Comparison of ENCODE assay signal across 15 cellular contexts in genomic region chr2:54468643-54469042, GRCh38. TPM values are rescaled to one million over a fixed set of nuclear protein-coding genes. Genes with fewer than 3 reads are reported as not detected.
DNase-seq lines count a peak whose midpoint lies in the region; ATAC-seq, FAIRE-seq and TF ChIP-seq lines count a peak whose summit lies in the region.
"Had no signal": no experiment of that assay in that cellular context is flagged by ENCODE, and none has a peak within 500 bp of the region (broad histone marks: within the 10 kb centered on the region; RNA-seq: fewer than 3 reads in every experiment).

No MANE protein-coding gene starts in this region.

- TF ChIP-seq EP300 in GM12878 (IDR thresholded peaks at IDR 0.05; ENCODE audit: borderline replicate concordance in 1 of 2, control insufficient read depth in 1 of 2, low read depth in 2 of 2, low read length in 2 of 2) (no peak), transverse colon (IDR thresholded peaks at IDR 0.05; ENCODE audit: low read depth) (no peak)

- H3K36me3 ChIP-seq in IMR-90 (ENCODE audit: control insufficient read depth, insufficient read depth, low read length) (no peaks in the 10 kb centered on the region), GM12878 (ENCODE audit: control insufficient read depth in 2 of 2, insufficient read depth in 2 of 2, low read length in 1 of 2) (no peaks in the 10 kb centered on the region), lower lobe of right lung (no peaks in the 10 kb centered on the region), transverse colon (no peaks in the 10 kb centered on the region), breast epithelium (no peaks in the 10 kb centered on the region)
- H3K36me3 ChIP-seq: pancreas had no signal

- H3K56ac ChIP-seq in IMR-90 (ENCODE audit: extremely low read depth, insufficient read depth, low read length), result no peak overlapping the region

- no peak overlapping the region for H2BK5ac ChIP-seq in IMR-90 (ENCODE audit: low read depth, low read length, poor library complexity, severe bottlenecking)

- H3K4me3 ChIP-seq in IMR-90 (ENCODE audit: insufficient read depth, low read depth, low read length) (no peak overlapping the region), GM12878 (no peak overlapping the region), lower lobe of right lung (no peak overlapping the region), transverse colon (no peak overlapping the region), breast epithelium (no peak overlapping the region)
- H3K4me3 ChIP-seq: pancreas, SJCRH30 had no signal

- RAD21 ChIA-PET in GM12878 (lab: Charles Lee; ENCODE audit: unreplicated experiment), result interaction anchor here (1.0 to 1.4 kb wide), 3 partner anchors 11 to 133 kb away, joined by 3 to 7 read pairs (median 3); no protein-coding TSS in a partner anchor

- H4K5ac ChIP-seq in IMR-90 (ENCODE audit: low read depth, low read length), result no peak overlapping the region

- in situ Hi-C loops in IMR-90 (cut with MboI; ENCODE audit: low sequenced_read_pairs) (no loop called here), GM12878 (cut with MboI) (no loop called here), transverse colon (cut with MboI; ENCODE audit: low pct_ligation_motif_present in 1 of 4, low pct_unique_long_range_greater_than_20kb in 1 of 4, low sequenced_read_pairs in 3 of 4) (no loop called here)

- dilution Hi-C loops in IMR-90 (cut with HindIII; ENCODE audit: low sequenced_read_pairs, unreplicated experiment), result no loop called here

- H3K4ac ChIP-seq in IMR-90 (ENCODE audit: low read depth, low read length), result no peak overlapping the region

- H2BK15ac ChIP-seq in IMR-90 (ENCODE audit: low read depth, low read length), result no peak overlapping the region

- H2BK20ac ChIP-seq in IMR-90 (ENCODE audit: low read depth, low read length), result no peak overlapping the region

- H3K9ac ChIP-seq in IMR-90 (ENCODE audit: low read depth, low read length) (no peak overlapping the region), GM12878 (ENCODE audit: control insufficient read depth, insufficient read depth, low read length) (no peak overlapping the region)

- peaks cover 19 to 54% of the 10 kb centered on the region in 2 experiments; a peak in 3 of 4 replicates for H3K79me1 ChIP-seq in IMR-90 (ENCODE audit: low read depth in 1 of 2, low read length in 2 of 2)

- FAIRE-seq in GM12878 (lab: Jason Lieb, UNC), result no peak

- no CpG with 5 or more reads among the region's 2 CpGs for WGBS in IMR-90 (ENCODE audit: extremely low coverage in 2 of 2, insufficient read length in 1 of 2), 2 experiments
- 67% methylated on average over 2 of the region's 2 CpGs for WGBS in GM12878 (ENCODE audit: insufficient coverage, insufficient replicate concordance, low lambda C conversion rate, missing lambda C conversion rate)
- WGBS in transverse colon (ENCODE audit: low coverage in 1 of 2), 2 donors, result 72 to 75% methylated on average over 2 of the region's 2 CpGs

- no peak overlapping the region for H2BK120ac ChIP-seq in IMR-90 (ENCODE audit: low read depth, low read length)

- DNase-seq in IMR-90 (peak; percentile 54), GM12878 (ENCODE audit: low read depth, low spot score) (no peak), lower lobe of right lung (no peak), transverse colon (no peak), breast epithelium (ENCODE audit: low spot score in 2 of 2) (no peak)
- no peak for DNase-seq in activated T-cell treated with anti-CD3 and anti-CD28 coated beads, Interleukin-2, amount 50 U/mL, for 48 hours
- DNase-seq: activated naive CD4-positive, alpha-beta T cell treated with Interleukin-2 at 50 U/mL for 16 hours; erythroblast; midbrain; NCI-H2029 treated with DMSO at 0.1 percent for 48 hours; pancreas; SJCRH30; stimulated activated CD4-positive, alpha-beta T cell treated with anti-CD3 and anti-CD28 coated beads, Interleukin-2, amount 100 ng/mL, for 24 hours had no signal

- CTCF ChIA-PET in IMR-90 (lab: Yijun Ruan, JAX), result no interaction called here
- CTCF ChIA-PET in GM12878 (lab: Yijun Ruan, JAX), result interaction anchor here (1.0 to 2.0 kb wide), 5 partner anchors 8 to 236 kb away, joined by 3 to 5 read pairs (median 3); no protein-coding TSS in a partner anchor

- peaks cover 17% of the 10 kb centered on the region for H3K4me1 ChIP-seq in IMR-90 (ENCODE audit: control insufficient read depth, insufficient read depth, low read length)
- H3K4me1 ChIP-seq in GM12878 (ENCODE audit: control insufficient read depth, insufficient read depth, low read length), result peaks cover 5% of the 10 kb centered on the region; the same call in 1 of the 2 replicates
- H3K4me1 ChIP-seq in lower lobe of right lung, result peaks cover 70% of the 10 kb centered on the region
- peaks cover 3 to 48% (median 14%) of the 10 kb centered on the region in 4 donors for H3K4me1 ChIP-seq in transverse colon
- H3K4me1 ChIP-seq in breast epithelium, result no peaks in the 10 kb centered on the region
- H3K4me1 ChIP-seq: pancreas had no signal

- no peak overlapping the region for H3K18ac ChIP-seq in IMR-90 (ENCODE audit: low read depth, low read length)

- no peak for TF ChIP-seq POLR2A in IMR-90 (IDR thresholded peaks at IDR 0.05; ENCODE audit: low read depth, low read length)
- no peak for TF ChIP-seq POLR2A in GM12878 (IDR thresholded peaks at IDR 0.05; ENCODE audit: low read depth, low read length)
- no peak for TF ChIP-seq POLR2A in transverse colon (IDR thresholded peaks at IDR 0.05)
- TF ChIP-seq POLR2A in breast epithelium (IDR thresholded peaks at IDR 0.05), result no peak

- BruUV-seq in IMR-90 (replicated peaks; lab: Mats Ljungman, UMichigan) (no TSS peak), GM12878 (replicated peaks; lab: Mats Ljungman, UMichigan) (no TSS peak)

- peaks cover 14% of the 10 kb centered on the region for H3K9me1 ChIP-seq in IMR-90 (ENCODE audit: insufficient read depth, low read length)

- no peak for ATAC-seq in IMR-90 (ENCODE audit: low read depth)
- ATAC-seq in GM12878, result no peak
- ATAC-seq in lower lobe of right lung, result no peak
- no peak for ATAC-seq in HG02571 (IDR thresholded peaks at IDR 0.05; ENCODE audit: unreplicated experiment)
- ATAC-seq: pancreas had no signal

- no peak overlapping the region for H2AK5ac ChIP-seq in IMR-90 (ENCODE audit: low read depth, low read length)

- no peak overlapping the region for H3K14ac ChIP-seq in IMR-90 (replicated peaks; ENCODE audit: low read depth, low read length)

- POLR2A ChIA-PET in IMR-90 (lab: Charles Lee; ENCODE audit: unreplicated experiment) (no interaction called here), GM12878 (lab: Charles Lee) (interaction anchor here (0.9 to 1.7 kb wide), 4 partner anchors 10 to 500 kb away, joined by 3 to 8 read pairs (median 5); no protein-coding TSS in a partner anchor)

- no peak overlapping the region for H2AK9ac ChIP-seq in IMR-90 (replicated peaks; ENCODE audit: low read depth, low read length, poor library complexity)

- intact Hi-C loops in IMR-90 (cut with micrococcal nuclease), result no loop called here
- intact Hi-C loops in GM12878 (cut with micrococcal nuclease; ENCODE audit: unreplicated experiment), result no loop called here
- intact Hi-C loops in lower lobe of right lung (cut with DNase I), result no loop called here
- intact Hi-C loops in transverse colon (cut with DNase I; ENCODE audit: low total_unique reads), result no loop called here
- intact Hi-C loops in breast epithelium (cut with DNase I; ENCODE audit: low total_unique reads), result no loop called here

- H3K4me2 ChIP-seq in IMR-90 (ENCODE audit: low read depth, low read length), result no peak overlapping the region
- H3K4me2 ChIP-seq in GM12878 (ENCODE audit: control insufficient read depth, insufficient read depth), result no peak overlapping the region

- H3K9me3 ChIP-seq in IMR-90 (ENCODE audit: control insufficient read depth, insufficient read depth, low read length) (no peaks in the 10 kb centered on the region), GM12878 (replicated peaks; ENCODE audit: control insufficient read depth, insufficient read depth, low read length) (no peaks in the 10 kb centered on the region; the same call in 2 of the 3 replicates), lower lobe of right lung (no peaks in the 10 kb centered on the region), transverse colon (no peaks in the 10 kb centered on the region), breast epithelium (no peaks in the 10 kb centered on the region)
- H3K9me3 ChIP-seq: pancreas, SJCRH30 had no signal

- H4K8ac ChIP-seq in IMR-90 (ENCODE audit: low read depth in 2 of 2, low read length in 2 of 2), result no peak overlapping the region

- no peak for TF ChIP-seq CTCF in IMR-90 (conservative IDR thresholded peaks at IDR 0.05; ENCODE audit: low read depth, low read length)
- no peak for TF ChIP-seq CTCF in GM12878 (IDR thresholded peaks at IDR 0.05 in 2 of 3, conservative IDR thresholded peaks at IDR 0.05 in 1 of 3; ENCODE audit: control insufficient read depth in 2 of 3, extremely low read depth in 1 of 3, insufficient read depth in 1 of 3, low read depth in 3 of 3, low read length in 3 of 3)
- TF ChIP-seq CTCF in lower lobe of right lung (IDR thresholded peaks at IDR 0.05), result no peak
- TF ChIP-seq CTCF in transverse colon (IDR thresholded peaks at IDR 0.05), result no peak
- TF ChIP-seq CTCF in breast epithelium (IDR thresholded peaks at IDR 0.05), result no peak

- TF ChIP-seq RAD21 in IMR-90 (IDR thresholded peaks at IDR 0.05; ENCODE audit: low read length), result no peak
- TF ChIP-seq RAD21 in GM12878 (IDR thresholded peaks at IDR 0.05; ENCODE audit: insufficient read depth, low read depth, low read length), result no peak

- H4K20me1 ChIP-seq in IMR-90 (ENCODE audit: insufficient read depth, low read length) (peaks cover 47% of the 10 kb centered on the region), GM12878 (ENCODE audit: control insufficient read depth, insufficient read depth) (no peaks in the 10 kb centered on the region)

- no peaks in the 10 kb centered on the region for H3K79me2 ChIP-seq in GM12878 (ENCODE audit: control insufficient read depth, insufficient read depth, low read length)

- H4K91ac ChIP-seq in IMR-90 (ENCODE audit: insufficient read depth, low read depth, low read length), result no peak overlapping the region

- H3K27me3 ChIP-seq in IMR-90 (ENCODE audit: control insufficient read depth, insufficient read depth, low read length), result no peaks in the 10 kb centered on the region
- no peaks in the 10 kb centered on the region for H3K27me3 ChIP-seq in GM12878 (replicated peaks in 1 of 2; ENCODE audit: control insufficient read depth in 2 of 2, insufficient read depth in 2 of 2, low read length in 1 of 2)
- no peaks in the 10 kb centered on the region for H3K27me3 ChIP-seq in lower lobe of right lung (ENCODE audit: low read depth)
- H3K27me3 ChIP-seq in transverse colon, result no peaks in the 10 kb centered on the region
- no peaks in the 10 kb centered on the region for H3K27me3 ChIP-seq in breast epithelium
- H3K27me3 ChIP-seq: pancreas, SJCRH30 had no signal

- H3K27ac ChIP-seq in IMR-90 (ENCODE audit: insufficient read depth, low read length), result no peak overlapping the region
- H3K27ac ChIP-seq in GM12878 (ENCODE audit: control insufficient read depth, insufficient read depth), result no peak overlapping the region
- H3K27ac ChIP-seq in lower lobe of right lung, result peak overlapping the region; percentile 53
- peak overlapping the region in 3 of 4 donors; percentile 7 to 38 (median 27) for H3K27ac ChIP-seq in transverse colon
- no peak overlapping the region for H3K27ac ChIP-seq in breast epithelium
- H3K27ac ChIP-seq: pancreas, SJCRH30, VCaP had no signal

- no peak overlapping the region for H2AFZ ChIP-seq in IMR-90 (replicated peaks; ENCODE audit: low read length, poor library complexity)
- no peak overlapping the region for H2AFZ ChIP-seq in GM12878 (ENCODE audit: control insufficient read depth, low read depth, low read length)

- no peak overlapping the region for H3K23ac ChIP-seq in IMR-90 (ENCODE audit: low read depth, low read length)

- SMC1A ChIA-PET in GM12878 (lab: Charles Lee; ENCODE audit: uncharacterized antibody, unreplicated experiment), result interaction anchor here (1.2 to 1.9 kb wide), 4 partner anchors 8 to 236 kb away, joined by 3 to 15 read pairs (median 4); no protein-coding TSS in a partner anchor

RNA-seq across cellular contexts. Expression of gene SPTBN1, which starts 12.5 kb away (rescaled TPM):
- total RNA-seq in IMR-90 (2012; rRNA removed), result 230 and 241 TPM in 2 replicates
- polyA plus RNA-seq in IMR-90 (2012; rRNA removed), result 46.0 and 49.1 TPM in 2 replicates
- polyA plus RNA-seq in IMR-90 (2012; cell fraction: cytosol; rRNA removed), result 12.4 and 14.0 TPM in 2 replicates
- polyA plus RNA-seq in IMR-90 (2012; cell fraction: nucleus; rRNA removed; ENCODE audit: low replicate concordance), result 94.7 and 199 TPM in 2 replicates
- total RNA-seq in GM12878 (2013; cell fraction: nucleolus; rRNA removed), result 354 and 378 TPM in 2 replicates
- 98.3 and 104 TPM in 2 replicates for total RNA-seq in GM12878 (2014; rRNA removed)
- 84.1 and 86.7 TPM in 2 replicates for total RNA-seq in GM12878 (2014; rRNA removed; fragmentation: Illumina TruSeq; extraction: Trizol)
- 146 and 154 TPM in 2 replicates for total RNA-seq in GM12878 (2021)
- 49.4 TPM for polyA plus RNA-seq in GM12878 (2011; ENCODE audit: low read depth)
- polyA plus RNA-seq in GM12878 (2011; rRNA removed), result 49.0 and 62.0 TPM in 2 replicates
- 32.7 and 41.1 TPM in 2 replicates for polyA plus RNA-seq in GM12878 (2011; cell fraction: cytosol; rRNA removed)
- 180 and 448 TPM in 2 replicates for polyA plus RNA-seq in GM12878 (2011; cell fraction: nucleus; rRNA removed)
- polyA plus RNA-seq in GM12878 (2012), result 70.1 and 83.6 TPM in 2 replicates
- polyA plus RNA-seq in GM12878 (2014; fragmentation: Illumina TruSeq; extraction: Trizol), result 75.1 and 78.3 TPM in 2 replicates
- 10 to 100 TPM; 20.6 to 38.0 TPM for polyA plus RNA-seq in GM12878 (2014; fragmentation: Nextera tagmentation; extraction: Ambion mirVana)
- 58.1 and 58.6 TPM in 2 replicates for polyA plus RNA-seq in GM12878 (2014; rRNA removed)
- polyA plus RNA-seq in GM12878 (2016; fragmentation: Nextera tagmentation; extraction: Ambion mirVana), result 10 to 100 TPM; 78.3 to 79.6 TPM
- polyA minus RNA-seq in GM12878 (2011; rRNA and poly(A)+ RNA removed), result 102 and 125 TPM in 2 replicates
- 44.4 and 54.2 TPM in 2 replicates for polyA minus RNA-seq in GM12878 (2011; cell fraction: cytosol; rRNA and poly(A)+ RNA removed)
- polyA minus RNA-seq in GM12878 (2011; cell fraction: nucleus; rRNA and poly(A)+ RNA removed), result 112 and 202 TPM in 2 replicates
- total RNA-seq in lower lobe of right lung, result 601 TPM
- 100 to 1,000 TPM; 269 to 301 (median 285) TPM for total RNA-seq in transverse colon
- 1,000 to 10,000 TPM in 1 of 3 donors, 100 to 1,000 TPM in 2; 223 to 1,216 (median 273) TPM for total RNA-seq in breast epithelium

Comparison
In these comparisons a context has a peak if more than half of its experiments do, and no peak if none do; other contexts are left out.
1. H3K27ac ChIP-seq: peak in lower lobe of right lung (single experiment) and transverse colon (3 of 4); none in IMR-90 (single experiment), GM12878 (single experiment) and breast epithelium (0 of 2).